In genomic region chr20:8490076-8490830, GRCh38 we compare ENCODE assay signal across 20 cellular contexts.
"Had no signal": no experiment of that assay in that cellular context is flagged by ENCODE, and none has a peak within 500 bp of the region (broad histone marks: within the 10 kb centered on the region; RNA-seq: fewer than 3 reads in every experiment).

No MANE protein-coding gene starts in this region.

- H3K9me3 ChIP-seq: stomach, thoracic aorta, upper lobe of right lung had no signal

- ATAC-seq: activated CD8-positive, alpha-beta T cell treated with anti-CD3 and anti-CD28 coated beads for 36 hours; esophagus mucosa; left lobe of liver; upper lobe of right lung had no signal

- H3K36me3 Mint-ChIP-seq: activated naive CD4-positive, alpha-beta T cell treated with anti-CD3 and anti-CD28 coated beads, Interleukin-2, amount 10 ng/mL, durations not matched to agents 7 days and 5 days had no signal

- H3K4me3 ChIP-seq: stomach, thoracic aorta, upper lobe of right lung had no signal

- H3K9me3 Mint-ChIP-seq: activated CD4-positive, alpha-beta T cell treated with anti-CD3 and anti-CD28 coated beads, Interleukin-2, amount 10 ng/mL, durations not matched to agents 24 days and 14 days; activated CD8-positive, alpha-beta T cell treated with anti-CD3 and anti-CD28 coated beads for 36 hours; activated naive CD4-positive, alpha-beta T cell treated with anti-CD3 and anti-CD28 coated beads, Interleukin-2, amount 10 ng/mL, durations not matched to agents 7 days and 5 days; T-helper 1 cell treated with Interleukin-12 subunit alpha and Interleukin-12 subunit beta and Interleukin-4 antibody, amounts not matched to agents 30 μg/mL and 1 μg/mL, for 36 hours had no signal

- H3K27ac Mint-ChIP-seq: activated CD4-positive, alpha-beta T cell treated with anti-CD3 and anti-CD28 coated beads, Interleukin-2, amount 10 ng/mL, durations not matched to agents 24 days and 14 days; activated CD8-positive, alpha-beta T cell treated with anti-CD3 and anti-CD28 coated beads for 36 hours; activated naive CD4-positive, alpha-beta T cell treated with anti-CD3 and anti-CD28 coated beads, Interleukin-2, amount 10 ng/mL, durations not matched to agents 7 days and 5 days; dendritic cell treated with granulocyte-macrophage colony-stimulating factor and Interleukin-4, amounts not matched to agents 40 ng/mL and 50 ng/mL, for 4 days; T-helper 1 cell treated with Interleukin-12 subunit alpha and Interleukin-12 subunit beta and Interleukin-4 antibody, amounts not matched to agents 30 μg/mL and 1 μg/mL, for 36 hours had no signal

- H3K4me1 Mint-ChIP-seq: activated CD4-positive, alpha-beta T cell treated with anti-CD3 and anti-CD28 coated beads, Interleukin-2, amount 10 ng/mL, durations not matched to agents 24 days and 14 days; activated naive CD4-positive, alpha-beta T cell treated with anti-CD3 and anti-CD28 coated beads, Interleukin-2, amount 10 ng/mL, durations not matched to agents 7 days and 5 days had no signal

- H3K27ac ChIP-seq: thoracic aorta, upper lobe of right lung had no signal

- DNase-seq: activated CD4-positive, alpha-beta T cell treated with anti-CD3 and anti-CD28 coated beads, Interleukin-2, amount 10 ng/mL, durations not matched to agents 24 days and 14 days; activated CD8-positive, alpha-beta T cell treated with anti-CD3 and anti-CD28 coated beads for 36 hours; activated naive CD4-positive, alpha-beta T cell treated with anti-CD3 and anti-CD28 coated beads, Interleukin-2, amount 10 ng/mL, durations not matched to agents 7 days and 5 days; activated T-cell treated with anti-CD3 and anti-CD28 coated beads, Interleukin-2, amount 50 U/mL, for 1 hour; effector CD8-positive, alpha-beta T cell; foreskin fibroblast; mammary epithelial cell; midbrain; occipital lobe; small intestine; stimulated activated CD4-positive, alpha-beta T cell treated with anti-CD3 and anti-CD28 coated beads, Interleukin-15, amount 100 ng/mL, for 24 hours; stimulated activated CD4-positive, alpha-beta T cell treated with anti-CD3 and anti-CD28 coated beads, Interleukin-2, amount 100 ng/mL, for 48 hours; stomach; upper lobe of right lung had no signal

- H3K4me1 ChIP-seq: upper lobe of right lung had no signal

- H3K4me3 Mint-ChIP-seq: activated CD4-positive, alpha-beta T cell treated with anti-CD3 and anti-CD28 coated beads, Interleukin-2, amount 10 ng/mL, durations not matched to agents 24 days and 14 days; activated CD8-positive, alpha-beta T cell treated with anti-CD3 and anti-CD28 coated beads for 36 hours; activated naive CD4-positive, alpha-beta T cell treated with anti-CD3 and anti-CD28 coated beads, Interleukin-2, amount 10 ng/mL, durations not matched to agents 7 days and 5 days; dendritic cell treated with granulocyte-macrophage colony-stimulating factor and Interleukin-4, amounts not matched to agents 40 ng/mL and 50 ng/mL, for 4 days; nephron; T-helper 1 cell treated with Interleukin-12 subunit alpha and Interleukin-12 subunit beta and Interleukin-4 antibody, amounts not matched to agents 30 μg/mL and 1 μg/mL, for 36 hours had no signal

- H3K27me3 Mint-ChIP-seq: activated CD4-positive, alpha-beta T cell treated with anti-CD3 and anti-CD28 coated beads, Interleukin-2, amount 10 ng/mL, durations not matched to agents 24 days and 14 days; activated naive CD4-positive, alpha-beta T cell treated with anti-CD3 and anti-CD28 coated beads, Interleukin-2, amount 10 ng/mL, durations not matched to agents 7 days and 5 days; dendritic cell treated with granulocyte-macrophage colony-stimulating factor and Interleukin-4, amounts not matched to agents 40 ng/mL and 50 ng/mL, for 4 days had no signal

- H3K36me3 ChIP-seq: stomach, thoracic aorta, upper lobe of right lung had no signal

- H3K27me3 ChIP-seq: stomach, upper lobe of right lung had no signal
